In the genomic region with DNA sequence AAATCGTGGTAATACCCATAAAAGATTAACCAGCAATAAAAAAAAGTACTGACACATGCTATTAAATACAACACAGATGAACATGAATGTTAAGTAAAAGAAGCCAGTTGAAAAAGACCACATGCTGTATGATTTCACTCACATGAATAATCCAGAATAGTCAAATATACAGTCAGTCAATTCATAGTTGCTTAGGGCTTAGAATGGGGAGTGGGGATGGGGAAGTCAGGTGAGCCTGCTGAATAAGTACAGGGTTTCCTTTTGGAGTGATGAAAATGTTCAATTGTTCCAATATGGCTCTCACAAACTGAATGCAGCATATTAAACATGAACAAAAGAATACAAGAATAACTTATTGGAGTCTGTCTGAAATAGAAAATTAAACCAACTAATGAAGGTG, we compare ENCODE assay signal across 1 cellular context.
TF ChIP-seq lines count a peak whose summit lies in the region.

No MANE protein-coding gene starts in this region.

TF ChIP-seq in HCT116, 20 proteins besides CTCF, POLR2A, EP300 and RAD21 (continued from another document):
- TF ChIP-seq ZBTB33 (IDR thresholded peaks at IDR 0.05; ENCODE audit: extremely low read depth, insufficient replicate concordance, low read length): no peak
- no peak for TF ChIP-seq ATF3 (IDR thresholded peaks at IDR 0.05)
- TF ChIP-seq CEBPB (IDR thresholded peaks at IDR 0.05; ENCODE audit: low read depth): no peak
